Comparison of ENCODE assay signal across 32 cellular contexts in the genomic region with DNA sequence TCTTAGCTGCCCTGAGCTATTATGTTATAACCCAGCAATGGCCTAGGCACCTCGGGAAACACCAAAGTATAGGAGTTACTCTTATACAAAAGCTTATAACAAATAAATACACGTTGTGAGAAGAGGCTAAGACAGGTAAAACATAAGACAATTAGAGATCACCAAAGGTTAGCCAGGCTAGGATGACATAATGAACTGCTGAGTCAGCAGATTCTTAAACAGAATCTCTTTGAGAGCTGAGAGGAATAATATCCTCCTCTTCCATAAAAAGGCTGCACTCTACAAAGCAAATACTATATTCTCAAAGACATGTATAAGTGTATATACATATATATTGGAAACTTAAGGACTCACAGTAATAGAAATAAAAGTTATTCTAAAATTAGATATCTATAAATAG.
"Had no signal": no experiment of that assay in that cellular context is flagged by ENCODE, and none has a peak within 500 bp of the region (broad histone marks: within the 10 kb centered on the region; RNA-seq: fewer than 3 reads in every experiment).

No MANE protein-coding gene starts in this region.

- H3K27me3 ChIP-seq: adrenal gland, body of pancreas, esophagus muscularis mucosa, foreskin keratinocyte, gastrocnemius medialis had no signal

- H3K9me3 Mint-ChIP-seq: activated CD4-positive, alpha-beta T cell treated with anti-CD3 and anti-CD28 coated beads, Interleukin-2, amount 10 ng/mL, durations not matched to agents 24 days and 14 days; activated naive CD4-positive, alpha-beta T cell treated with anti-CD3 and anti-CD28 coated beads, Interleukin-2, amount 50 U/mL, for 24 hours; activated naive CD8-positive, alpha-beta T cell treated with anti-CD3 and anti-CD28 coated beads, Interleukin-2, amount 50 U/mL, for 24 hours; activated T-helper 1 cell treated with anti-CD3 and anti-CD28 coated beads, Interleukin-12 subunit alpha, Interleukin-12 subunit beta, Interleukin-2, Interleukin-4 antibody, amounts not matched to agents 30 ng/mL and 10 ng/mL and 1 ng/mL, durations not matched to agents 14 hours and 24 hours and 36 hours; activated T-helper 2 cell treated with anti-CD3 and anti-CD28 coated beads, Interferon-gamma antibody, Interleukin-2, Interleukin-4, amounts not matched to agents 10 μg/mL and 5 μg/mL and 100 μg/mL, durations not matched to agents 14 hours and 24 hours and 36 hours; effector memory CD8-positive, alpha-beta T cell had no signal

- H3K4me3 Mint-ChIP-seq: activated CD4-positive, alpha-beta memory T cell treated with anti-CD3 and anti-CD28 coated beads for 36 hours; activated CD4-positive, alpha-beta T cell treated with anti-CD3 and anti-CD28 coated beads for 36 hours; activated CD4-positive, alpha-beta T cell treated with anti-CD3 and anti-CD28 coated beads, Interleukin-2, amount 10 ng/mL, durations not matched to agents 24 days and 14 days; activated CD8-positive, alpha-beta memory T cell treated with anti-CD3 and anti-CD28 coated beads, Interleukin-2, amount 10 ng/mL, durations not matched to agents 7 days and 5 days; activated CD8-positive, alpha-beta T cell treated with anti-CD3 and anti-CD28 coated beads, Interleukin-2, amount 10 ng/mL, durations not matched to agents 7 days and 5 days; activated naive CD4-positive, alpha-beta T cell treated with anti-CD3 and anti-CD28 coated beads for 36 hours; activated naive CD4-positive, alpha-beta T cell treated with anti-CD3 and anti-CD28 coated beads, Interleukin-2, amount 50 U/mL, for 24 hours; activated naive CD8-positive, alpha-beta T cell treated with anti-CD3 and anti-CD28 coated beads for 36 hours; activated naive CD8-positive, alpha-beta T cell treated with anti-CD3 and anti-CD28 coated beads, Interleukin-2, amount 50 U/mL, for 24 hours; activated T-helper 1 cell treated with anti-CD3 and anti-CD28 coated beads, Interleukin-12 subunit alpha, Interleukin-12 subunit beta, Interleukin-2, Interleukin-4 antibody, amounts not matched to agents 30 ng/mL and 10 ng/mL and 1 ng/mL, durations not matched to agents 14 hours and 24 hours and 36 hours; effector memory CD8-positive, alpha-beta T cell had no signal

- H3K4me1 Mint-ChIP-seq: activated naive CD4-positive, alpha-beta T cell treated with anti-CD3 and anti-CD28 coated beads, Interleukin-2, amount 50 U/mL, for 24 hours had no signal

- H3K27ac Mint-ChIP-seq: activated CD4-positive, alpha-beta memory T cell treated with anti-CD3 and anti-CD28 coated beads for 36 hours; activated CD4-positive, alpha-beta T cell treated with anti-CD3 and anti-CD28 coated beads for 36 hours; activated CD4-positive, alpha-beta T cell treated with anti-CD3 and anti-CD28 coated beads, Interleukin-2, amount 10 ng/mL, durations not matched to agents 24 days and 14 days; activated CD8-positive, alpha-beta memory T cell treated with anti-CD3 and anti-CD28 coated beads, Interleukin-2, amount 10 ng/mL, durations not matched to agents 7 days and 5 days; activated CD8-positive, alpha-beta T cell treated with anti-CD3 and anti-CD28 coated beads, Interleukin-2, amount 10 ng/mL, durations not matched to agents 7 days and 5 days; activated naive CD4-positive, alpha-beta T cell treated with anti-CD3 and anti-CD28 coated beads for 36 hours; activated naive CD4-positive, alpha-beta T cell treated with anti-CD3 and anti-CD28 coated beads, Interleukin-2, amount 50 U/mL, for 24 hours; activated naive CD8-positive, alpha-beta T cell treated with anti-CD3 and anti-CD28 coated beads for 36 hours; activated naive CD8-positive, alpha-beta T cell treated with anti-CD3 and anti-CD28 coated beads, Interleukin-2, amount 50 U/mL, for 24 hours; activated T-helper 1 cell treated with anti-CD3 and anti-CD28 coated beads, Interleukin-12 subunit alpha, Interleukin-12 subunit beta, Interleukin-2, Interleukin-4 antibody, amounts not matched to agents 30 ng/mL and 10 ng/mL and 1 ng/mL, durations not matched to agents 14 hours and 24 hours and 36 hours; activated T-helper 2 cell treated with anti-CD3 and anti-CD28 coated beads, Interferon-gamma antibody, Interleukin-2, Interleukin-4, amounts not matched to agents 10 μg/mL and 5 μg/mL and 100 μg/mL, durations not matched to agents 14 hours and 24 hours and 36 hours; effector memory CD8-positive, alpha-beta T cell had no signal

- DNase-seq: activated CD4-positive, alpha-beta memory T cell treated with anti-CD3 and anti-CD28 coated beads for 36 hours; activated CD4-positive, alpha-beta T cell treated with anti-CD3 and anti-CD28 coated beads for 36 hours; activated CD4-positive, alpha-beta T cell treated with anti-CD3 and anti-CD28 coated beads, Interleukin-2, amount 10 ng/mL, durations not matched to agents 24 days and 14 days; activated CD4-positive, CD25-positive, alpha-beta regulatory T cell; activated CD4-positive, CD25-positive, alpha-beta regulatory T cell treated with anti-CD3 and anti-CD28 coated beads, Interleukin-2, amount 50 U/mL, for 72 hours; activated CD8-positive, alpha-beta memory T cell treated with anti-CD3 and anti-CD28 coated beads, Interleukin-2, amount 10 ng/mL, durations not matched to agents 7 days and 5 days; activated CD8-positive, alpha-beta memory T cell treated with anti-CD3 and anti-CD28 coated beads, Interleukin-2, amount 50 U/mL, for 4 hours; activated CD8-positive, alpha-beta T cell treated with anti-CD3 and anti-CD28 coated beads, Interleukin-2, amount 10 ng/mL, durations not matched to agents 7 days and 5 days; activated effector memory CD4-positive, alpha-beta T cell treated with anti-CD3 and anti-CD28 coated beads, Interleukin-2, amount 50 U/mL, for 16 hours; activated naive CD4-positive, alpha-beta T cell treated with anti-CD3 and anti-CD28 coated beads for 36 hours; activated naive CD8-positive, alpha-beta T cell treated with anti-CD3 and anti-CD28 coated beads for 36 hours; activated naive CD8-positive, alpha-beta T cell treated with anti-CD3 and anti-CD28 coated beads, Interleukin-2, amount 50 U/mL, for 24 hours; activated T-cell treated with anti-CD3 and anti-CD28 coated beads, Interleukin-2, amount 50 U/mL, for 1 hour; activated T-cell treated with anti-CD3 and anti-CD28 coated beads, Interleukin-2, amount 50 U/mL, for 48 hours; adrenal gland; amygdala; aorta; body of pancreas; caudate nucleus; cortex of kidney; dermis blood vessel endothelial cell; effector CD4-positive, alpha-beta T cell; effector memory CD8-positive, alpha-beta T cell; erythroblast; foreskin keratinocyte; gastrocnemius medialis; glutamatergic neuron; T-helper 2 cell had no signal

- H3K4me1 ChIP-seq: foreskin keratinocyte had no signal

- H3K27me3 Mint-ChIP-seq: effector memory CD8-positive, alpha-beta T cell had no signal

- H3K27ac ChIP-seq: adrenal gland, body of pancreas, esophagus muscularis mucosa, foreskin keratinocyte, gastrocnemius medialis had no signal

- H3K36me3 ChIP-seq: adrenal gland, esophagus muscularis mucosa, gastrocnemius medialis had no signal

- ATAC-seq: activated CD4-positive, alpha-beta T cell treated with anti-CD3 and anti-CD28 coated beads for 36 hours; activated CD8-positive, alpha-beta memory T cell treated with anti-CD3 and anti-CD28 coated beads, Interleukin-2, amount 10 ng/mL, durations not matched to agents 7 days and 5 days; activated CD8-positive, alpha-beta T cell treated with anti-CD3 and anti-CD28 coated beads, Interleukin-2, amount 10 ng/mL, durations not matched to agents 7 days and 5 days; activated naive CD8-positive, alpha-beta T cell treated with anti-CD3 and anti-CD28 coated beads, Interleukin-2, amount 50 U/mL, for 24 hours; body of pancreas; effector memory CD8-positive, alpha-beta T cell; foreskin keratinocyte; gastrocnemius medialis had no signal

- H3K36me3 Mint-ChIP-seq: activated CD4-positive, alpha-beta memory T cell treated with anti-CD3 and anti-CD28 coated beads for 36 hours; activated CD8-positive, alpha-beta memory T cell treated with anti-CD3 and anti-CD28 coated beads, Interleukin-2, amount 10 ng/mL, durations not matched to agents 7 days and 5 days; activated naive CD4-positive, alpha-beta T cell treated with anti-CD3 and anti-CD28 coated beads, Interleukin-2, amount 50 U/mL, for 24 hours had no signal

- H3K4me3 ChIP-seq: adrenal gland, body of pancreas, esophagus muscularis mucosa, gastrocnemius medialis had no signal

- H3K9me3 ChIP-seq: adrenal gland, body of pancreas, esophagus muscularis mucosa, gastrocnemius medialis had no signal
